Comparison of ENCODE assay signal across 20 cellular contexts in genomic region chr21:14270631-14271030, GRCh38. TPM values are rescaled to one million over a fixed set of nuclear protein-coding genes. Genes with fewer than 3 reads are reported as not detected.
DNase-seq lines count a peak whose midpoint lies in the region; ATAC-seq and TF ChIP-seq lines count a peak whose summit lies in the region.
"Had no signal": no experiment of that assay in that cellular context is flagged by ENCODE, and none has a peak within 500 bp of the region (broad histone marks: within the 10 kb centered on the region; RNA-seq: fewer than 3 reads in every experiment).

No MANE protein-coding gene starts in this region.

- H4K91ac ChIP-seq in trophoblast cell (ENCODE audit: low read depth, low read length), result no peak overlapping the region

- H3K4me2 ChIP-seq in mesendoderm (ENCODE audit: low read length) (no peak overlapping the region), trophoblast cell (ENCODE audit: low read length) (no peak overlapping the region)
- H3K4me2 ChIP-seq: BLaER1, GM23338 had no signal

- intact Hi-C loops in aorta (cut with DNase I), result loop anchor here in 1 of 2 donors (5.0 kb wide), 1 partner anchor 1217 kb away; no protein-coding TSS in a partner anchor
- intact Hi-C loops in activated CD4-positive, alpha-beta memory T cell treated with anti-CD3 and anti-CD28 coated beads for 36 hours (cut with micrococcal nuclease), result no loop called here

- no peak overlapping the region for H3K23ac ChIP-seq in mesendoderm (ENCODE audit: low read length)
- no peak overlapping the region for H3K23ac ChIP-seq in trophoblast cell (ENCODE audit: low read length)

- TF ChIP-seq POLR2A in Peyer's patch (IDR thresholded peaks at IDR 0.05) (peak in 1 of 2 donors; percentile 66), gastroesophageal sphincter (IDR thresholded peaks at IDR 0.05) (no peak)

- no peak for TF ChIP-seq CTCF in Peyer's patch (IDR thresholded peaks at IDR 0.05)
- TF ChIP-seq CTCF in gastroesophageal sphincter (IDR thresholded peaks at IDR 0.05), result no peak
- TF ChIP-seq CTCF in foreskin keratinocyte (conservative IDR thresholded peaks at IDR 0.05), result no peak

- no CpG with 5 or more reads among the region's 2 CpGs for WGBS in mesendoderm (ENCODE audit: extremely low coverage, insufficient coverage, low lambda C conversion rate)
- no CpG with 5 or more reads among the region's 2 CpGs for WGBS in trophoblast cell (ENCODE audit: extremely low coverage, insufficient coverage, insufficient read length)
- WGBS in gastroesophageal sphincter (ENCODE audit: low coverage in 1 of 2), 2 donors, result 90 to 92% methylated on average over 2 of the region's 2 CpGs
- 89 to 92% methylated on average over 2 of the region's 2 CpGs for WGBS in aorta, 2 donors

- H3K4me1 Mint-ChIP-seq in activated CD4-positive, alpha-beta memory T cell treated with anti-CD3 and anti-CD28 coated beads for 36 hours (ENCODE audit: low read depth), result no peaks in the 10 kb centered on the region
- H3K4me1 Mint-ChIP-seq: CD4-positive, alpha-beta memory T cell had no signal

- H3K4me3 ChIP-seq in Peyer's patch (no peak overlapping the region), mesendoderm (ENCODE audit: low read length) (no peak overlapping the region), trophoblast cell (ENCODE audit: low read depth, low read length) (no peak overlapping the region), gastroesophageal sphincter (no peak overlapping the region), aorta (ENCODE audit: low read length in 2 of 2) (no peak overlapping the region)
- H3K4me3 ChIP-seq: BLaER1, GM23338 had no signal

- H2BK5ac ChIP-seq in mesendoderm (ENCODE audit: low read length) (no peak overlapping the region), trophoblast cell (ENCODE audit: low read depth, low read length, poor library complexity) (no peak overlapping the region)

- no peak overlapping the region for H2BK15ac ChIP-seq in mesendoderm (replicated peaks; ENCODE audit: low read depth)

- CTCF ChIA-PET in activated CD4-positive, alpha-beta memory T cell treated with anti-CD3 and anti-CD28 coated beads for 36 hours (lab: Charles Lee), result no interaction called here

- H2AK5ac ChIP-seq in mesendoderm (ENCODE audit: low read length) (no peak overlapping the region), trophoblast cell (ENCODE audit: low read length) (no peak overlapping the region)

- no peaks in the 10 kb centered on the region for H3K9me3 ChIP-seq in Peyer's patch
- H3K9me3 ChIP-seq in trophoblast cell (ENCODE audit: insufficient read depth, low read depth, low read length), result peaks cover 2% of the 10 kb centered on the region
- no peaks in the 10 kb centered on the region for H3K9me3 ChIP-seq in gastroesophageal sphincter
- no peaks in the 10 kb centered on the region for H3K9me3 ChIP-seq in aorta (ENCODE audit: control insufficient read depth, low read length)

- no peak overlapping the region for H2AFZ ChIP-seq in trophoblast cell (ENCODE audit: insufficient read depth, low read length, poor library complexity)
- H2AFZ ChIP-seq: GM23338 had no signal

- H3K56ac ChIP-seq in mesendoderm (ENCODE audit: low read length), result no peak overlapping the region

- H3K27ac Mint-ChIP-seq in activated CD4-positive, alpha-beta memory T cell treated with anti-CD3 and anti-CD28 coated beads for 36 hours, result no peak overlapping the region
- H3K27ac Mint-ChIP-seq: CD14-positive monocyte; CD4-positive, alpha-beta memory T cell; GM23338 had no signal

- no peaks in the 10 kb centered on the region for H3K79me1 ChIP-seq in mesendoderm (ENCODE audit: low read length)
- no peaks in the 10 kb centered on the region for H3K79me1 ChIP-seq in trophoblast cell (ENCODE audit: low read length)

- POLR2A ChIA-PET in activated CD4-positive, alpha-beta memory T cell treated with anti-CD3 and anti-CD28 coated beads for 36 hours (lab: Charles Lee), result no interaction called here

- H3K18ac ChIP-seq in mesendoderm (ENCODE audit: low read length) (no peak overlapping the region), trophoblast cell (ENCODE audit: low read length) (no peak overlapping the region)

- H4K5ac ChIP-seq in mesendoderm (ENCODE audit: low read length), result no peak overlapping the region

- H3K9me3 Mint-ChIP-seq in activated CD4-positive, alpha-beta memory T cell treated with anti-CD3 and anti-CD28 coated beads for 36 hours, result no peaks in the 10 kb centered on the region
- H3K9me3 Mint-ChIP-seq: CD4-positive, alpha-beta memory T cell; GM23338 had no signal

- peak overlapping the region in 3 of 4 donors; percentile 20 to 78 (median 78) for H3K27ac ChIP-seq in Peyer's patch
- H3K27ac ChIP-seq in mesendoderm (ENCODE audit: low read depth, low read length), result no peak overlapping the region
- H3K27ac ChIP-seq in trophoblast cell (ENCODE audit: low read depth, low read length), result no peak overlapping the region
- H3K27ac ChIP-seq in gastroesophageal sphincter, result no peak overlapping the region
- no peak overlapping the region for H3K27ac ChIP-seq in aorta (ENCODE audit: low read depth in 1 of 2, low read length in 2 of 2)
- H3K27ac ChIP-seq in foreskin keratinocyte, result no peak overlapping the region
- H3K27ac ChIP-seq: BLaER1, HL-60 had no signal

- DNase-seq in Peyer's patch (peak in 2 of 3 donors; percentile 73 to 79), mesendoderm (peak; percentile 11), trophoblast cell (peak; percentile 21 to 23), aorta (no peak), foreskin keratinocyte (no peak)
- no peak for DNase-seq in activated CD4-positive, alpha-beta memory T cell treated with anti-CD3 and anti-CD28 coated beads for 36 hours
- DNase-seq: 8988T; Calu3; CD4-positive, alpha-beta memory T cell; DMS79 treated with DMSO at 0.1 percent for 48 hours; GF-D8; HCEC 1CT had no signal

- H3K14ac ChIP-seq in trophoblast cell (ENCODE audit: low read length), result no peak overlapping the region

- no peaks in the 10 kb centered on the region for H3K36me3 Mint-ChIP-seq in activated CD4-positive, alpha-beta memory T cell treated with anti-CD3 and anti-CD28 coated beads for 36 hours
- H3K36me3 Mint-ChIP-seq: CD14-positive monocyte; CD4-positive, alpha-beta memory T cell had no signal

- H4K12ac ChIP-seq in trophoblast cell (ENCODE audit: low read depth, low read length), result no peak overlapping the region

- no peaks in the 10 kb centered on the region for H3K36me3 ChIP-seq in Peyer's patch
- no peaks in the 10 kb centered on the region for H3K36me3 ChIP-seq in mesendoderm (ENCODE audit: control insufficient read depth, insufficient read depth, low read length)
- H3K36me3 ChIP-seq in trophoblast cell (ENCODE audit: control insufficient read depth in 1 of 2, insufficient read depth in 2 of 2, low read length in 2 of 2), result no peaks in the 10 kb centered on the region
- H3K36me3 ChIP-seq in gastroesophageal sphincter, result no peaks in the 10 kb centered on the region
- no peaks in the 10 kb centered on the region for H3K36me3 ChIP-seq in aorta (ENCODE audit: control insufficient read depth in 1 of 2, insufficient read depth in 2 of 2, low read length in 1 of 2)
- H3K36me3 ChIP-seq: BLaER1 had no signal

- no peak overlapping the region for H3K9ac ChIP-seq in mesendoderm (ENCODE audit: low read length)
- no peak overlapping the region for H3K9ac ChIP-seq in trophoblast cell (ENCODE audit: low read length)
- H3K9ac ChIP-seq: BLaER1 had no signal

- H2BK12ac ChIP-seq in trophoblast cell (ENCODE audit: low read length), result no peak overlapping the region

- TF ChIP-seq EP300 in gastroesophageal sphincter (IDR thresholded peaks at IDR 0.05), result no peak

- ATAC-seq in esophagus mucosa (peak; percentile 17), gastroesophageal sphincter (no peak), aorta (ENCODE audit: low FRiP score) (no peak), foreskin keratinocyte (no peak)
- ATAC-seq: GM23338 had no signal

- H3K27me3 ChIP-seq in Peyer's patch (no peaks in the 10 kb centered on the region), mesendoderm (ENCODE audit: insufficient read depth, low read length, poor library complexity) (no peaks in the 10 kb centered on the region), trophoblast cell (ENCODE audit: insufficient read depth, low read length) (no peaks in the 10 kb centered on the region), gastroesophageal sphincter (peaks cover 19% of the 10 kb centered on the region), aorta (ENCODE audit: control insufficient read depth in 1 of 2, insufficient read depth in 2 of 2, low read length in 1 of 2) (peaks cover 0 to 3% of the 10 kb centered on the region in 2 donors), foreskin keratinocyte (peaks cover 18% of the 10 kb centered on the region)
- H3K27me3 ChIP-seq: BLaER1 had no signal

- H3K4me1 ChIP-seq in Peyer's patch, result peaks cover 0 to 17% (median 2%) of the 10 kb centered on the region in 4 donors
- no peaks in the 10 kb centered on the region for H3K4me1 ChIP-seq in mesendoderm (ENCODE audit: control insufficient read depth, low read depth, low read length)
- H3K4me1 ChIP-seq in trophoblast cell (ENCODE audit: control insufficient read depth in 1 of 2, insufficient read depth in 2 of 2, low read length in 2 of 2), result no peaks in the 10 kb centered on the region
- no peaks in the 10 kb centered on the region for H3K4me1 ChIP-seq in gastroesophageal sphincter
- H3K4me1 ChIP-seq in aorta (ENCODE audit: control insufficient read depth in 1 of 2, insufficient read depth in 2 of 2, low read length in 2 of 2), result no peaks in the 10 kb centered on the region
- H3K4me1 ChIP-seq in foreskin keratinocyte, result no peaks in the 10 kb centered on the region
- H3K4me1 ChIP-seq: BLaER1 had no signal

- H3K79me2 ChIP-seq in mesendoderm (ENCODE audit: control insufficient read depth, insufficient read depth, low read length) (no peaks in the 10 kb centered on the region), trophoblast cell (ENCODE audit: control insufficient read depth, insufficient read depth, low read length, poor library complexity) (no peaks in the 10 kb centered on the region)

- no peak overlapping the region for H3K4me3 Mint-ChIP-seq in activated CD4-positive, alpha-beta memory T cell treated with anti-CD3 and anti-CD28 coated beads for 36 hours
- H3K4me3 Mint-ChIP-seq: CD14-positive monocyte; CD4-positive, alpha-beta memory T cell; GM23338 had no signal

- H3K4ac ChIP-seq in mesendoderm (ENCODE audit: low read depth, low read length), result no peak overlapping the region
- no peak overlapping the region for H3K4ac ChIP-seq in trophoblast cell (ENCODE audit: low read depth, low read length)

- H4K8ac ChIP-seq in mesendoderm (ENCODE audit: low read depth, low read length) (no peak overlapping the region), trophoblast cell (ENCODE audit: low read depth, low read length) (no peak overlapping the region)

- no peak overlapping the region for H2BK120ac ChIP-seq in mesendoderm (ENCODE audit: low read depth, low read length)
- H2BK120ac ChIP-seq in trophoblast cell (ENCODE audit: insufficient read depth, low read length, poor library complexity), result no peak overlapping the region

- peaks cover 21% of the 10 kb centered on the region for H3K27me3 Mint-ChIP-seq in activated CD4-positive, alpha-beta memory T cell treated with anti-CD3 and anti-CD28 coated beads for 36 hours

RNA-seq across cellular contexts. Expression of gene RBM11, which starts 54.7 kb away (rescaled TPM):
- total RNA-seq in Peyer's patch (1 to 10 TPM in 1 of 4 donors, not detected in 3; 3.1 TPM), esophagus mucosa (2.1 TPM), gastroesophageal sphincter (1 to 10 TPM in 2 of 4 donors, under 1 TPM in 2; 0.30 to 1.5 (median 0.99) TPM), aorta (1 to 10 TPM; 1.4 to 1.7 TPM), foreskin keratinocyte (0.17 and 0.25 TPM in 2 replicates)
- 2.3 TPM for polyA plus RNA-seq in mesendoderm (2013, experiment 1 of 2)
- 2.5 TPM for polyA plus RNA-seq in mesendoderm (2013, experiment 2 of 2)
- 1.0 and 1.7 TPM in 2 replicates for polyA plus RNA-seq in trophoblast cell (2013)
- polyA plus RNA-seq in aorta (1 to 10 TPM in 1 of 2 donors, not detected in 1; 1.1 TPM), foreskin keratinocyte (0.29 and 0.35 TPM in 2 replicates)
- 1 to 10 TPM; 1.5 to 3.1 TPM for total RNA-seq in activated CD4-positive, alpha-beta memory T cell treated with anti-CD3 and anti-CD28 coated beads for 36 hours
- polyA plus RNA-seq: AG04450, CD14-positive monocyte had no signal

RNA-seq across cellular contexts. Expression of gene LIPI, which starts 59.9 kb away (rescaled TPM):
- total RNA-seq in Peyer's patch, result not detected
- not detected for total RNA-seq in esophagus mucosa
- polyA plus RNA-seq in mesendoderm (2013, experiment 1 of 2), result not detected
- 0.01 TPM for polyA plus RNA-seq in mesendoderm (2013, experiment 2 of 2)
- polyA plus RNA-seq in trophoblast cell (2013), result not detected in 2 replicates
- not detected for total RNA-seq in gastroesophageal sphincter
- total RNA-seq in aorta, result not detected
- polyA plus RNA-seq in aorta, result not detected
- not detected for total RNA-seq in activated CD4-positive, alpha-beta memory T cell treated with anti-CD3 and anti-CD28 coated beads for 36 hours
- not detected in 2 replicates for total RNA-seq in foreskin keratinocyte
- polyA plus RNA-seq in foreskin keratinocyte, result not detected in 2 replicates
- total RNA-seq: Calu3; CD4-positive, alpha-beta memory T cell; GM23338; HT1080 had no signal
- polyA plus RNA-seq: AG04450; CD14-positive monocyte; CD4-positive, alpha-beta memory T cell; GM23338 had no signal

Comparison
In these comparisons a context has a peak if more than half of its experiments do, and no peak if none do; other contexts are left out.
1. DNase-seq: peak in Peyer's patch (2 of 3), mesendoderm (single experiment) and trophoblast cell (2 of 2); none in aorta (0 of 2), activated CD4-positive, alpha-beta memory T cell treated with anti-CD3 and anti-CD28 coated beads for 36 hours (single experiment) and foreskin keratinocyte (0 of 2).
2. H3K27ac ChIP-seq: peak in Peyer's patch (3 of 4); none in mesendoderm (single experiment), trophoblast cell (single experiment), gastroesophageal sphincter (0 of 4), aorta (0 of 2) and foreskin keratinocyte (single experiment).